22 cellular contexts compared by ENCODE assay signal in genomic region chr7:74318043-74318442, GRCh38. TPM values are rescaled to one million over a fixed set of nuclear protein-coding genes. Genes with fewer than 3 reads are reported as not detected.
A peak's percentile ranks its signal among the peaks of the same experiment; 100 is the strongest.
DNase-seq lines count a peak whose midpoint lies in the region; ATAC-seq, FAIRE-seq and TF ChIP-seq lines count a peak whose summit lies in the region.
"Had no signal": no experiment of that assay in that cellular context is flagged by ENCODE, and none has a peak within 500 bp of the region (broad histone marks: within the 10 kb centered on the region; RNA-seq: fewer than 3 reads in every experiment).

No MANE protein-coding gene starts in this region.

- WGBS in K562 (ENCODE audit: insufficient coverage, low coverage, missing lambda C conversion rate), result 30% methylated on average over 8 of the region's 8 CpGs

- H3K9me1 ChIP-seq in K562 (ENCODE audit: control insufficient read depth, insufficient read depth, low read length), result no peaks in the 10 kb centered on the region

- ATAC-seq in K562 (no peak), HG03457 (IDR thresholded peaks at IDR 0.05; ENCODE audit: unreplicated experiment) (no peak)
- ATAC-seq in stimulated activated memory B cell treated with anti-CD40 and anti-IgM and Interleukin-4, amounts not matched to agents 10 μg/mL and 1 μg/mL and 100 μg/mL, for 72 hours, result peak; percentile 34
- ATAC-seq: GM23338, HCT116 had no signal

- H3K27ac ChIP-seq in OCI-LY3 (ENCODE audit: low read length) (peak overlapping the region; percentile 20; the same call in 1 of the 2 replicates), K562 (ENCODE audit: extremely low read depth, low read depth, low read length) (no peak overlapping the region)

- H3K27ac Mint-ChIP-seq in stimulated activated memory B cell treated with anti-CD40 and anti-IgM and Interleukin-4, amounts not matched to agents 10 μg/mL and 1 μg/mL and 100 μg/mL, for 72 hours, result no peak overlapping the region
- H3K27ac Mint-ChIP-seq: CD4-positive, CD25-positive, alpha-beta regulatory T cell; CD8-positive, alpha-beta memory T cell; GM23338; HFFc6 had no signal

- H2AFZ ChIP-seq in OCI-LY3 (ENCODE audit: low read depth, low read length) (no peak overlapping the region), K562 (ENCODE audit: low read depth, low read length) (no peak overlapping the region)
- H2AFZ ChIP-seq: GM23338 had no signal

- H3K36me3 Mint-ChIP-seq in stimulated activated memory B cell treated with anti-CD40 and anti-IgM and Interleukin-4, amounts not matched to agents 10 μg/mL and 1 μg/mL and 100 μg/mL, for 72 hours, result peaks cover 45% of the 10 kb centered on the region
- H3K36me3 Mint-ChIP-seq: CD4-positive, CD25-positive, alpha-beta regulatory T cell had no signal

- H3K27me3 Mint-ChIP-seq in stimulated activated memory B cell treated with anti-CD40 and anti-IgM and Interleukin-4, amounts not matched to agents 10 μg/mL and 1 μg/mL and 100 μg/mL, for 72 hours, result no peaks in the 10 kb centered on the region
- H3K27me3 Mint-ChIP-seq: CD8-positive, alpha-beta memory T cell had no signal

- FAIRE-seq in K562 (lab: Jason Lieb, UNC), result no peak
- FAIRE-seq: G401.6, HTR-8/SVneo had no signal

- H3K79me2 ChIP-seq in OCI-LY3 (ENCODE audit: low read length), result peaks cover 5% of the 10 kb centered on the region
- H3K79me2 ChIP-seq in K562 (ENCODE audit: control insufficient read depth, insufficient read depth, low read length), result no peaks in the 10 kb centered on the region

- H4K20me1 ChIP-seq in OCI-LY3 (ENCODE audit: insufficient read depth, low read length), result no peaks in the 10 kb centered on the region
- no peaks in the 10 kb centered on the region for H4K20me1 ChIP-seq in K562 (replicated peaks; ENCODE audit: control insufficient read depth, insufficient read depth, low read length)

- H3K9me3 ChIP-seq in OCI-LY3 (ENCODE audit: insufficient read depth, low read length), result no peaks in the 10 kb centered on the region
- no peaks in the 10 kb centered on the region for H3K9me3 ChIP-seq in K562 (replicated peaks; ENCODE audit: control insufficient read depth, insufficient read depth, low read depth, low read length)
- H3K9me3 ChIP-seq: BE2C had no signal

- CTCF ChIA-PET in K562 (lab: Yijun Ruan, JAX; ENCODE audit: low intra/inter-chr PET ratio), result no interaction called here

- H3K4me3 Mint-ChIP-seq in stimulated activated memory B cell treated with anti-CD40 and anti-IgM and Interleukin-4, amounts not matched to agents 10 μg/mL and 1 μg/mL and 100 μg/mL, for 72 hours, result no peak overlapping the region
- H3K4me3 Mint-ChIP-seq: CD4-positive, CD25-positive, alpha-beta regulatory T cell; CD8-positive, alpha-beta memory T cell; GM23338; HFFc6 had no signal

- intact Hi-C loops in K562 (cut with micrococcal nuclease), result loop anchor here (10.0 kb wide), 1 partner anchor 63 kb away; the partner anchor contains the start of gene RFC2

- no peak for TF ChIP-seq EP300 in K562 (IDR thresholded peaks at IDR 0.05; ENCODE audit: low read length)

- no peak for TF ChIP-seq RAD21 in K562 (CRISPR knock-in tag; conservative IDR thresholded peaks at IDR 0.05 in 1 of 2, IDR thresholded peaks at IDR 0.05 in 1 of 2)

- in situ Hi-C loops in K562 (cut with MboI), result no loop called here

- no peak for TF ChIP-seq CTCF in GM12865 (IDR thresholded peaks at IDR 0.05; ENCODE audit: insufficient read depth, low read depth, low read length, missing control alignments)
- TF ChIP-seq CTCF in OCI-LY3 (IDR thresholded peaks at IDR 0.05; ENCODE audit: low read depth, low read length), result no peak
- no peak for TF ChIP-seq CTCF in K562 (IDR thresholded peaks at IDR 0.05 in 2 of 3, conservative IDR thresholded peaks at IDR 0.05 in 1 of 3; ENCODE audit: insufficient read depth in 2 of 3, low read depth in 1 of 3, low read length in 3 of 3)

- H3K9ac ChIP-seq in OCI-LY3 (ENCODE audit: low read length) (no peak overlapping the region), K562 (ENCODE audit: insufficient read depth in 1 of 2, low read depth in 2 of 2, low read length in 2 of 2) (no peak overlapping the region)

- H3K9me3 Mint-ChIP-seq in stimulated activated memory B cell treated with anti-CD40 and anti-IgM and Interleukin-4, amounts not matched to agents 10 μg/mL and 1 μg/mL and 100 μg/mL, for 72 hours, result no peaks in the 10 kb centered on the region
- H3K9me3 Mint-ChIP-seq: CD4-positive, CD25-positive, alpha-beta regulatory T cell; CD8-positive, alpha-beta memory T cell; GM23338; HFFc6 had no signal

- peak; percentile 58 for DNase-seq in GM12865 (ENCODE audit: low read depth)
- DNase-seq in K562 (ENCODE audit: extremely low read depth in 1 of 4, low spot score in 3 of 4), result no peak
- no peak for DNase-seq in iPS-NIHi7 (ENCODE audit: extremely low spot score)
- DNase-seq in NCI-H1105 treated with DMSO at 0.1 percent for 48 hours (lab: John Stamatoyannopoulos, UW), result no peak
- DNase-seq: BE2C; C1 segment of cervical spinal cord; CD4-positive, CD25-positive, alpha-beta regulatory T cell; CD8-positive, alpha-beta memory T cell; COR-L47; DMS 273 treated with DMSO at 0.1 percent for 48 hours; DMS53; H7; HFFc6; IMR-90; KBM-7 had no signal

- peaks cover 20% of the 10 kb centered on the region for H3K36me3 ChIP-seq in OCI-LY3 (replicated peaks; ENCODE audit: low read depth, low read length)
- no peaks in the 10 kb centered on the region for H3K36me3 ChIP-seq in K562 (ENCODE audit: control insufficient read depth, insufficient read depth, low read length)
- H3K36me3 ChIP-seq: BE2C had no signal

- no peaks in the 10 kb centered on the region for H3K27me3 ChIP-seq in OCI-LY3 (ENCODE audit: low read depth, low read length)
- H3K27me3 ChIP-seq in K562 (ENCODE audit: control insufficient read depth in 2 of 2, insufficient read depth in 2 of 2, low read length in 2 of 2), result peaks cover 0 to 5% of the 10 kb centered on the region in 2 experiments; a peak in 2 of 5 replicates
- H3K27me3 ChIP-seq: BE2C had no signal

- no peak for TF ChIP-seq POLR2A in K562 (conservative IDR thresholded peaks at IDR 0.05)

- peaks cover 37% of the 10 kb centered on the region for H3K4me1 ChIP-seq in OCI-LY3 (ENCODE audit: low read length)
- H3K4me1 ChIP-seq in K562 (replicated peaks in 1 of 2; ENCODE audit: control insufficient read depth in 2 of 2, insufficient read depth in 2 of 2, low read length in 2 of 2), result peaks cover 7 to 10% of the 10 kb centered on the region in 2 experiments; a peak in 3 of 5 replicates
- H3K4me1 ChIP-seq: BE2C had no signal

- H3K4me3 ChIP-seq in GM12865 (ENCODE audit: low read depth, low read length) (no peak overlapping the region), OCI-LY3 (ENCODE audit: low read length) (0 out of 2 replicates have a peak overlapping the region, but pooled peaks have one; percentile 7), K562 (no peak overlapping the region)
- H3K4me3 ChIP-seq: GM23338 had no signal

- peaks cover 33% of the 10 kb centered on the region for H3K4me1 Mint-ChIP-seq in stimulated activated memory B cell treated with anti-CD40 and anti-IgM and Interleukin-4, amounts not matched to agents 10 μg/mL and 1 μg/mL and 100 μg/mL, for 72 hours
- H3K4me1 Mint-ChIP-seq: CD8-positive, alpha-beta memory T cell had no signal

- no TSS peak for BruUV-seq in K562 (replicated peaks; lab: Mats Ljungman, UMichigan)

- POLR2A ChIA-PET in K562 (lab: Yijun Ruan, JAX), result interaction anchor here (0.6 to 1.2 kb wide), 2 partner anchors 11 to 28 kb away, joined by 3 read pairs; no protein-coding TSS in a partner anchor

- peak overlapping the region; percentile 41 for H3K4me2 ChIP-seq in OCI-LY3 (ENCODE audit: low read length)
- H3K4me2 ChIP-seq in K562 (ENCODE audit: insufficient read depth, low read length), result no peak overlapping the region
- H3K4me2 ChIP-seq: GM23338 had no signal

TF ChIP-seq in K562, 482 proteins besides CTCF, POLR2A, EP300 and RAD21 (continues in another document):
- TF ChIP-seq MYC (IDR thresholded peaks at IDR 0.05; ENCODE audit: low read depth, low read length), result no peak
- TF ChIP-seq MYC (CRISPR knock-in tag; IDR thresholded peaks at IDR 0.05; ENCODE audit: borderline replicate concordance, low read depth), result no peak

RNA-seq across cellular contexts. Expression of gene CLIP2, which starts 28.8 kb away (rescaled TPM):
- 13.7 and 50.4 TPM in 2 replicates for total RNA-seq in K562 (2011; cell fraction: chromatin; rRNA removed; ENCODE audit: low replicate concordance)
- total RNA-seq in K562 (2011; cell fraction: nucleolus; rRNA removed), result 18.6 and 27.8 TPM in 2 replicates
- 13.9 and 16.6 TPM in 2 replicates for total RNA-seq in K562 (2011; cell fraction: nucleoplasm; rRNA removed)
- total RNA-seq in K562 (2014; rRNA removed) (3.4 and 4.2 TPM in 2 replicates), K562 (2014; rRNA removed; fragmentation: Illumina TruSeq; extraction: Trizol) (0.91 and 1.8 TPM in 2 replicates), K562 (2015; rRNA removed; fragmentation: Illumina TruSeq; extraction: Trizol) (3.1 and 3.8 TPM in 2 replicates), K562 (2021) (4.3 and 5.4 TPM in 2 replicates)
- polyA plus RNA-seq in K562 (2011; rRNA removed) (2.1 and 3.9 TPM in 2 replicates), K562 (2014; fragmentation: Illumina TruSeq; extraction: Trizol) (2.5 and 2.8 TPM in 2 replicates), K562 (2014; fragmentation: Nextera tagmentation; extraction: Ambion mirVana) (under 1 TPM; 0.07 to 0.10 TPM), K562 (2014; rRNA removed) (1.9 and 2.4 TPM in 2 replicates)
- 3.0 and 3.4 TPM in 2 replicates for polyA plus RNA-seq in K562 (2011; cell fraction: cytosol; rRNA removed)
- polyA plus RNA-seq in K562 (2011; cell fraction: nucleus; rRNA removed), result 5.0 and 8.1 TPM in 2 replicates
- polyA plus RNA-seq in K562 (2012), result 3.5 and 6.6 TPM in 2 replicates
- polyA minus RNA-seq in K562 (2011; rRNA and poly(A)+ RNA removed), result 4.3 and 5.5 TPM in 2 replicates
- polyA minus RNA-seq in K562 (2011; cell fraction: cytosol; rRNA and poly(A)+ RNA removed), result 5.6 and 10.7 TPM in 2 replicates
- 10.0 and 11.3 TPM in 2 replicates for polyA minus RNA-seq in K562 (2011; cell fraction: nucleus; rRNA and poly(A)+ RNA removed)
